Comparison of ENCODE assay signal across 8 cellular contexts in the genomic region with DNA sequence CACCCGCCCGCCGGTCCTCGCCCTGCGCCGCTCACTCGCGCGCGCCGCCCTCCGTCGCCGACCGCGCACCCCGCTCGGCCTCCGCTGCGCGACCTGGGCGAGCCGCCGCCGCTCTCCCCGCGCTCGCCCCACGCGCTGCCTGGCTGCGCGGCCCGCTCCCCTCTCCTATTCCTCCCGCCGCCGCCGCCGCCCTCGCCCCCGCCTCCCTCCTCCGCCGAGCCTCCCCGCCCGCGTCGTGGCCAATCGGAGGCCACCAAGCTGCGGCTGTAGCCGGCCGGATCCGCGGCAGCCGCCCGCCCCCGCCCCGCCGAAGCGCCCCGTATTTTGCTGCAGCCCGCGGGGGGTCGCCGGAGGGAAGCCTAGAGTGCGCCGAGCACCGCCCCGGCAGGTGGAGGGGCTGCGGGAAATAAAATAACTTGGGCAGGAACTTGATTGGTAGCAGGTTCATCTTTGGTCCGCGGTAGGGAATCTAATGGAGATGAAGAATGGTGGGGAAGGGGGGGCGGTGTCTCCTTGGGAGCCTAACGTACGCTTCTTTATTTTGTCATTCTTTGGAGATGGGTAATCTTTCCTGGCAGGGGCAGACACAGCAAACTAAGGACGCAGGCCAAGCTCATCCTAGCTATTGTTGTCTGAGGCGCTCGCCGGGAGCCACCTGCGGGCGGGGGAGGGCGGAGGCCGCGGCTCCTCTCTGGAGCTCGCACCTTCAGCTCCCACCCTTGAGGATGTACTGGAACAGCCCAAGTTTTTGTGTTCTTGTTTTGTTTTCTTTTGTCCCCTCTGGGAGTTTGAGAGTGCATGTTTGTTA. TPM values are rescaled to one million over a fixed set of nuclear protein-coding genes. Genes with fewer than 3 reads are reported as not detected.
DNase-seq lines count a peak whose midpoint lies in the region; ATAC-seq and TF ChIP-seq lines count a peak whose summit lies in the region.

No MANE protein-coding gene starts in this region.

- H3K36me3 ChIP-seq in cardiac muscle cell (no peaks in the 10 kb centered on the region), ovary (no peaks in the 10 kb centered on the region)

- H3K9me3 ChIP-seq in cardiac muscle cell (ENCODE audit: low read depth) = no peaks in the 10 kb centered on the region
- no peaks in the 10 kb centered on the region for H3K9me3 ChIP-seq in ovary

- DNase-seq in activated CD4-positive, alpha-beta T cell treated with anti-CD3 and anti-CD28 coated beads, Interleukin-2, amount 10 ng/mL, durations not matched to agents 7 days and 5 days = no peak
- no peak for DNase-seq in activated CD4-positive, alpha-beta T cell treated with anti-CD3 and anti-CD28 coated beads, Interleukin-2, amount 50 U/mL, for 48 hours
- DNase-seq in NCI-H146 treated with DMSO at 0.1 percent for 48 hours (lab: John Stamatoyannopoulos, UW; ENCODE audit: unreplicated experiment) = peak; percentile 76
- peak; percentile 70 to 89 for DNase-seq in cardiac muscle cell (ENCODE audit: low read depth in 1 of 2, low spot score in 1 of 2)
- peak; percentile 47 to 77 (median 68) for DNase-seq in ovary
- no peak for DNase-seq in stimulated activated CD4-positive, alpha-beta T cell treated with anti-CD3 and anti-CD28 coated beads, Interleukin-4, amount 100 ng/mL, for 24 hours

- intact Hi-C loops in ovary (cut with DNase I) = no loop called here

- H3K27ac Mint-ChIP-seq in activated CD4-positive, alpha-beta T cell treated with anti-CD3 and anti-CD28 coated beads, Interleukin-2, amount 10 ng/mL, durations not matched to agents 7 days and 5 days = peak overlapping the region; percentile 41
- no peak overlapping the region for H3K27ac Mint-ChIP-seq in activated T-helper 17 cell treated with anti-CD3 and anti-CD28 coated beads, Interleukin-2, amount 50 U/mL, for 72 hours

- TF ChIP-seq CTCF in cardiac muscle cell (IDR thresholded peaks at IDR 0.05; ENCODE audit: low read depth, low read length) (no peak), ovary (IDR thresholded peaks at IDR 0.05) (no peak)

- no peak for TF ChIP-seq POLR2A in ovary (IDR thresholded peaks at IDR 0.05)

- peaks cover 16% of the 10 kb centered on the region for H3K4me1 Mint-ChIP-seq in activated CD4-positive, alpha-beta T cell treated with anti-CD3 and anti-CD28 coated beads, Interleukin-2, amount 10 ng/mL, durations not matched to agents 7 days and 5 days
- H3K4me1 Mint-ChIP-seq in activated T-helper 17 cell treated with anti-CD3 and anti-CD28 coated beads, Interleukin-2, amount 50 U/mL, for 72 hours = no peaks in the 10 kb centered on the region

- POLR2A ChIA-PET in activated CD4-positive, alpha-beta T cell treated with anti-CD3 and anti-CD28 coated beads, Interleukin-2, amount 10 ng/mL, durations not matched to agents 7 days and 5 days (lab: Charles Lee) = no interaction called here

- ATAC-seq in activated T-helper 17 cell treated with anti-CD3 and anti-CD28 coated beads, Interleukin-2, amount 50 U/mL, for 72 hours (replicated peaks) = no peak
- ATAC-seq in GM19351 (IDR thresholded peaks at IDR 0.05; ENCODE audit: unreplicated experiment) = no peak

- H3K27me3 Mint-ChIP-seq in activated CD4-positive, alpha-beta T cell treated with anti-CD3 and anti-CD28 coated beads, Interleukin-2, amount 10 ng/mL, durations not matched to agents 7 days and 5 days = peaks cover 46% of the 10 kb centered on the region
- peaks cover 27% of the 10 kb centered on the region for H3K27me3 Mint-ChIP-seq in activated T-helper 17 cell treated with anti-CD3 and anti-CD28 coated beads, Interleukin-2, amount 50 U/mL, for 72 hours

- peaks cover 12% of the 10 kb centered on the region for H3K4me1 ChIP-seq in cardiac muscle cell (ENCODE audit: low read depth)
- H3K4me1 ChIP-seq in ovary (ENCODE audit: insufficient read depth) = peaks cover 4% of the 10 kb centered on the region

- H3K36me3 Mint-ChIP-seq in activated CD4-positive, alpha-beta T cell treated with anti-CD3 and anti-CD28 coated beads, Interleukin-2, amount 10 ng/mL, durations not matched to agents 7 days and 5 days (ENCODE audit: low read depth) = peaks cover 3% of the 10 kb centered on the region
- H3K36me3 Mint-ChIP-seq in activated T-helper 17 cell treated with anti-CD3 and anti-CD28 coated beads, Interleukin-2, amount 50 U/mL, for 72 hours (ENCODE audit: low read depth) = peaks cover 12% of the 10 kb centered on the region

- H3K27me3 ChIP-seq in cardiac muscle cell (no peaks in the 10 kb centered on the region), ovary (no peaks in the 10 kb centered on the region)

- CTCF ChIA-PET in activated CD4-positive, alpha-beta T cell treated with anti-CD3 and anti-CD28 coated beads, Interleukin-2, amount 10 ng/mL, durations not matched to agents 7 days and 5 days (lab: Charles Lee) = no interaction called here

- peak overlapping the region; percentile 88 for H3K27ac ChIP-seq in cardiac muscle cell
- H3K27ac ChIP-seq in ovary = peak overlapping the region in 1 of 2 donors; percentile 72

- H3K4me3 ChIP-seq in cardiac muscle cell (peak overlapping the region; percentile 91), ovary (peak overlapping the region; percentile 39)

- TF ChIP-seq EP300 in ovary (IDR thresholded peaks at IDR 0.05) = no peak

- 1% methylated on average over 51 to 83 of the region's 83 CpGs for WGBS in ovary, 3 donors

- peak overlapping the region; percentile 37 for H3K4me3 Mint-ChIP-seq in activated CD4-positive, alpha-beta T cell treated with anti-CD3 and anti-CD28 coated beads, Interleukin-2, amount 10 ng/mL, durations not matched to agents 7 days and 5 days
- H3K4me3 Mint-ChIP-seq in activated T-helper 17 cell treated with anti-CD3 and anti-CD28 coated beads, Interleukin-2, amount 50 U/mL, for 72 hours = peak overlapping the region; percentile 22

- peaks cover 2% of the 10 kb centered on the region for H3K9me3 Mint-ChIP-seq in activated CD4-positive, alpha-beta T cell treated with anti-CD3 and anti-CD28 coated beads, Interleukin-2, amount 10 ng/mL, durations not matched to agents 7 days and 5 days
- no peaks in the 10 kb centered on the region for H3K9me3 Mint-ChIP-seq in activated T-helper 17 cell treated with anti-CD3 and anti-CD28 coated beads, Interleukin-2, amount 50 U/mL, for 72 hours

RNA-seq across cellular contexts. Expression of a gene that starts 1.1 kb away (rescaled TPM):
- not detected for total RNA-seq in activated CD4-positive, alpha-beta T cell treated with anti-CD3 and anti-CD28 coated beads, Interleukin-2, amount 10 ng/mL, durations not matched to agents 7 days and 5 days
- under 1 TPM in 1 of 2 donors, not detected in 1; 0.04 TPM for total RNA-seq in activated T-helper 17 cell treated with anti-CD3 and anti-CD28 coated beads, Interleukin-2, amount 50 U/mL, for 72 hours
- total RNA-seq in cardiac muscle cell (205 and 267 TPM in 2 replicates), ovary (10 to 100 TPM in 4 of 7 donors, 1 to 10 TPM in 3; 2.9 to 15.4 (median 10.1) TPM)
- polyA plus RNA-seq in cardiac muscle cell (324 and 381 TPM in 2 replicates), ovary (10 to 100 TPM; 12.3 to 78.3 TPM)

Comparison
In these comparisons a context has a peak if more than half of its experiments do, and no peak if none do; other contexts are left out.
1. DNase-seq: peak in NCI-H146 treated with DMSO at 0.1 percent for 48 hours (single experiment), cardiac muscle cell (2 of 2) and ovary (5 of 5); none in activated CD4-positive, alpha-beta T cell treated with anti-CD3 and anti-CD28 coated beads, Interleukin-2, amount 10 ng/mL, durations not matched to agents 7 days and 5 days (single experiment), activated CD4-positive, alpha-beta T cell treated with anti-CD3 and anti-CD28 coated beads, Interleukin-2, amount 50 U/mL, for 48 hours (0 of 2) and stimulated activated CD4-positive, alpha-beta T cell treated with anti-CD3 and anti-CD28 coated beads, Interleukin-4, amount 100 ng/mL, for 24 hours (single experiment).
2. RNA of a gene that starts 1.1 kb away (total RNA-seq): 205 to 267 TPM in cardiac muscle cell; 2.9 to 15.4 TPM in ovary, 0.04 TPM in activated T-helper 17 cell treated with anti-CD3 and anti-CD28 coated beads, Interleukin-2, amount 50 U/mL, for 72 hours and not detected in activated CD4-positive, alpha-beta T cell treated with anti-CD3 and anti-CD28 coated beads, Interleukin-2, amount 10 ng/mL, durations not matched to agents 7 days and 5 days; every median in the first group is over 10 times any median in the second.